7 cellular contexts compared by ENCODE assay signal in the genomic region with DNA sequence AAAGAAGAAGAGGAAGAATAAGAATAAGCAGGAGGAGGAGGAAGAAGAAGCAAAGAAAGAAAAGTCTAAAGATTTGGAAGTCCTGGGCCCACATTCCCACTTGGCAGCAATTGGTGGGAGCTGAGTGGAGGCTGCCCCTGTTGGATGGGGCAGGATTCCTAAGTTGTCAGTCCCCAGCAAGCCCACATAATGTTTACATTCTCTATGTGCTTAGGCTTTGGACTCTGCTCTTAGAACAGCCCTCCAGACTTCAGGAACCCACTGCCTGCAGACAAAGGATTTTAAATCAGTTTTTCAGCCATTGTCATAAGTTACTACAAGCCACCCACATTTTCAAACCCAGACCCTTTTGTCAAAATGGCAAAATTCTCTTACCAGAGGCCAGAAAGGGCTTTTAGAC.
"Had no signal": no experiment of that assay in that cellular context is flagged by ENCODE, and none has a peak within 500 bp of the region (broad histone marks: within the 10 kb centered on the region; RNA-seq: fewer than 3 reads in every experiment).

No MANE protein-coding gene starts in this region.

- ATAC-seq: K562 had no signal

- H3K4me2 ChIP-seq: KMS-11 had no signal

- H3K27ac ChIP-seq: HL-60, KMS-11 had no signal

- DNase-seq: IMR-90, KBM-7, KG1 had no signal

- FAIRE-seq: HTR-8/SVneo, K562 had no signal

- H3K4me3 ChIP-seq: K562 had no signal

- H3K9ac ChIP-seq: KMS-11 had no signal
